Comparison of ENCODE assay signal across 1 cellular context in the genomic region with DNA sequence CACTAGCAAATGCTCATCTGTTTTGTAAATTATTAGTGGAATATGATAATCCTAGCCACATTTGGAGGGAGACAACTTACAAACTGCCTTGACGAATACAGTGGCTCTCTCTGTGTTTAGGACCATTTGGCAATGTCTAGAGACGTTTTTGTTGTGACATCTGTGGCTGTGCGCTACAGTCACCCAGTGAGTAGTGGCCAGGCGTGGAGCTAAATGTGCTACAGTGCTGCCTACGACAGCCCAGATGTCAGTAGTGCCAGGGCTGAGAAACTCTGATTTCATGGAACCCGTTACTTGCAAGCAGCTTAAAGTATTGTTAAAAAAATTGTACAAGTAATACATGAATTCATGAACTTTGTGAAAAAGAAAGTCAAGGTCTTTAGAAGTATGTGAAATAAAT.
A peak's percentile ranks its signal among the peaks of the same experiment; 100 is the strongest.
TF ChIP-seq lines count a peak whose summit lies in the region.

No MANE protein-coding gene starts in this region.

TF ChIP-seq in HepG2, 621 proteins besides CTCF, POLR2A, EP300 and RAD21:
- peak; percentile 77 for TF ChIP-seq ZNF652 (CRISPR knock-in tag; IDR thresholded peaks at IDR 0.05; ENCODE audit: borderline replicate concordance, low read depth)
